Comparison of ENCODE assay signal across 29 cellular contexts in genomic region chr4:37542749-37543148, GRCh38.
"Had no signal": no experiment of that assay in that cellular context is flagged by ENCODE, and none has a peak within 500 bp of the region (broad histone marks: within the 10 kb centered on the region; RNA-seq: fewer than 3 reads in every experiment).

No MANE protein-coding gene starts in this region.

- H3K4me1 ChIP-seq: adrenal gland, colonic mucosa, gastrocnemius medialis, prostate gland, upper lobe of left lung, vagina had no signal

- ATAC-seq: body of pancreas; gastrocnemius medialis; left colon; naive thymus-derived CD4-positive, alpha-beta T cell; stimulated activated memory B cell treated with anti-CD40 and anti-IgM and Interleukin-4, amounts not matched to agents 10 μg/mL and 1 μg/mL and 100 μg/mL, for 72 hours; stimulated activated naive CD8-positive, alpha-beta T cell treated with anti-CD3 and anti-CD28 coated beads, Interleukin-15, amount 100 ng/mL, for 72 hours had no signal

- H3K27me3 ChIP-seq: adrenal gland, body of pancreas, colonic mucosa, gastrocnemius medialis, ovary, upper lobe of left lung, vagina had no signal

- DNase-seq: activated CD4-positive, alpha-beta T cell treated with anti-CD3 and anti-CD28 coated beads for 48 hours; activated CD4-positive, alpha-beta T cell treated with anti-CD3 and anti-CD28 coated beads, Interleukin-2, amount 50 U/mL, for 48 hours; activated CD8-positive, alpha-beta memory T cell treated with anti-CD3 and anti-CD28 coated beads for 24 hours; activated effector memory CD4-positive, alpha-beta T cell treated with Interleukin-2 at 50 U/mL for 16 hours; activated naive CD4-positive, alpha-beta T cell treated with anti-CD3 and anti-CD28 coated beads for 36 hours; activated naive CD8-positive, alpha-beta T cell treated with anti-CD3 and anti-CD28 coated beads for 36 hours; adrenal gland; aorta; body of pancreas; cerebellar nuclear complex; colonic mucosa; effector CD8-positive, alpha-beta T cell; gastrocnemius medialis; glutamatergic neuron; left colon; midbrain; naive thymus-derived CD4-positive, alpha-beta T cell; ovary; stimulated activated CD4-positive, alpha-beta T cell treated with anti-CD3 and anti-CD28 coated beads, Interleukin-1b, Interleukin-23, amount 100 ng/mL, for 48 hours; stimulated activated CD4-positive, alpha-beta T cell treated with anti-CD3 and anti-CD28 coated beads, Interleukin-4, amount 100 ng/mL, for 4 hours; stimulated activated CD8-positive, alpha-beta memory T cell treated with anti-CD3 and anti-CD28 coated beads, Interleukin-4, amount 100 ng/mL, for 48 hours; stimulated activated naive CD8-positive, alpha-beta T cell treated with anti-CD3 and anti-CD28 coated beads, Interleukin-15, amount 100 ng/mL, for 72 hours; substantia nigra; upper lobe of left lung had no signal

- H3K4me3 ChIP-seq: adrenal gland, body of pancreas, colonic mucosa, gastrocnemius medialis, ovary, prostate gland, smooth muscle cell, upper lobe of left lung, vagina had no signal

- H3K36me3 ChIP-seq: adrenal gland, colonic mucosa, gastrocnemius medialis, ovary, prostate gland, upper lobe of left lung, vagina had no signal

- H3K9me3 ChIP-seq: adrenal gland, body of pancreas, colonic mucosa, gastrocnemius medialis, ovary, prostate gland, vagina had no signal

- H3K4me2 ChIP-seq: smooth muscle cell had no signal

- H3K27ac ChIP-seq: adrenal gland, colonic mucosa, gastrocnemius medialis, ovary, prostate gland, upper lobe of left lung, vagina, VCaP had no signal
